20 cellular contexts compared by ENCODE assay signal in the genomic region with DNA sequence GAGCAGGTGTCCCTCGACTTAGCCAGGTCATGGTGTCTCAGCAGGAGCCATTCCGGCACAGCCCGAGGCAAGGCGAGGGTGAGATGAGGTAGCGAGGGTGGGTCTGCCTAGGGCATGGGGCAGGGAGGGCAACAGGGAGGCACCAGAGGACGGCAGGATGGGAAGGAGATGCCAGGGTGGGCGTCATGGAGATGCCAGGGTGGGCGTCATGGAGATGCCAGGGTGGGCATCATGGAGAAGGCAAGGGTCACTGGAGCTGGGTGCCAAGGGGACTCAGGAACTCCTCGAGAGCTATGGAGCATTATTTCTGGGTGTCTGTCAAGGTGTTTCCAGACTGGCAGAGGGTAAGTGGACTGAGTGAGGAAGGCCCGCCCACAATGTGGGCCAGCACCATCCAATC. TPM values are rescaled to one million over a fixed set of nuclear protein-coding genes. Genes with fewer than 3 reads are reported as not detected.
DNase-seq lines count a peak whose midpoint lies in the region; TF ChIP-seq lines count a peak whose summit lies in the region.
"Had no signal": no experiment of that assay in that cellular context is flagged by ENCODE, and none has a peak within 500 bp of the region (broad histone marks: within the 10 kb centered on the region; RNA-seq: fewer than 3 reads in every experiment).

No MANE protein-coding gene starts in this region.

- H3K9me2 ChIP-seq in SK-N-SH = no peaks in the 10 kb centered on the region

- in situ Hi-C loops in G401 (cut with HindIII; ENCODE audit: low sequenced_read_pairs) = no loop called here

- no peak overlapping the region for H3K4me2 ChIP-seq in neural progenitor cell
- no peak overlapping the region for H3K4me2 ChIP-seq in SK-N-SH

- H3K9ac ChIP-seq in neural progenitor cell (no peak overlapping the region), SK-N-SH (no peak overlapping the region)
- H3K9ac ChIP-seq: GM23248 had no signal

- TF ChIP-seq EP300 in SK-N-SH (IDR thresholded peaks at IDR 0.05; ENCODE audit: borderline replicate concordance in 1 of 2, low read depth in 1 of 2, low read length in 1 of 2) = no peak

- H4K20me1 ChIP-seq in neural progenitor cell (ENCODE audit: low read depth) (no peaks in the 10 kb centered on the region), SK-N-SH (ENCODE audit: insufficient read depth) (no peaks in the 10 kb centered on the region)

- 70% methylated on average over 10 of the region's 10 CpGs for WGBS in SK-N-SH (ENCODE audit: low lambda C conversion rate)

- peaks cover 11% of the 10 kb centered on the region for H3K27me3 ChIP-seq in neural progenitor cell
- no peaks in the 10 kb centered on the region for H3K27me3 ChIP-seq in SK-N-SH (ENCODE audit: insufficient read depth)

- no peak overlapping the region for H3K4me3 ChIP-seq in HEK293 (ENCODE audit: low read depth, low read length)
- H3K4me3 ChIP-seq in neural progenitor cell = no peak overlapping the region
- H3K4me3 ChIP-seq in SK-N-SH (ENCODE audit: low read depth in 2 of 2, low read length in 1 of 2) = no peak overlapping the region
- H3K4me3 ChIP-seq: GM12878, GM23248, HAP-1 had no signal

- H3K27ac ChIP-seq in HEK293 (ENCODE audit: extremely low read depth, low read depth, low read length) (no peak overlapping the region), neural progenitor cell (no peak overlapping the region), SK-N-SH (ENCODE audit: low read depth in 2 of 2, low read length in 1 of 2) (no peak overlapping the region)
- H3K27ac ChIP-seq: GM23248 had no signal

- H2AFZ ChIP-seq in neural progenitor cell (replicated peaks) (no peak overlapping the region), SK-N-SH (ENCODE audit: low read depth) (no peak overlapping the region)
- H2AFZ ChIP-seq: GM23248 had no signal

- peaks cover 9% of the 10 kb centered on the region for H3K4me1 Mint-ChIP-seq in neural progenitor cell

- H3K4me1 ChIP-seq in HEK293 (ENCODE audit: control insufficient read depth, insufficient read depth, low read length) = no peaks in the 10 kb centered on the region
- peaks cover 9% of the 10 kb centered on the region for H3K4me1 ChIP-seq in neural progenitor cell
- H3K4me1 ChIP-seq in SK-N-SH (ENCODE audit: control insufficient read depth in 1 of 2, insufficient read depth in 2 of 2, low read depth in 1 of 2, low read length in 1 of 2) = peaks cover 0 to 26% of the 10 kb centered on the region in 2 experiments; a peak in 2 of 4 replicates
- H3K4me1 ChIP-seq: HAP-1 had no signal

- H3F3A ChIP-seq in neural progenitor cell (ENCODE audit: low read depth) (peaks cover 9% of the 10 kb centered on the region), SK-N-SH (replicated peaks; ENCODE audit: insufficient read depth) (no peaks in the 10 kb centered on the region)

- peak overlapping the region; percentile 63 for H3K4me3 Mint-ChIP-seq in neural progenitor cell

- H3K79me2 ChIP-seq in neural progenitor cell (ENCODE audit: low read depth) = no peaks in the 10 kb centered on the region
- H3K79me2 ChIP-seq in SK-N-SH (ENCODE audit: insufficient read depth) = no peaks in the 10 kb centered on the region

- TF ChIP-seq CTCF in HEK293 (tag by site-specific recombination; IDR thresholded peaks at IDR 0.05) (no peak), neural progenitor cell (IDR thresholded peaks at IDR 0.05) (no peak), SK-N-SH (IDR thresholded peaks at IDR 0.05) (no peak)

- DNase-seq in G401 (ENCODE audit: low spot score) = peak; percentile 25
- peak; percentile 7 for DNase-seq in cerebellar cortex (ENCODE audit: low spot score)
- no peak for DNase-seq in neural progenitor cell (ENCODE audit: low spot score)
- no peak for DNase-seq in RPMI8226
- no peak for DNase-seq in GOT3 (lab: John Stamatoyannopoulos, UW)
- DNase-seq in GF-D8 (lab: John Stamatoyannopoulos, UW) = no peak
- DNase-seq in SK-N-SH = no peak
- DNase-seq: C1 segment of cervical spinal cord; Calu3; CD4-positive, alpha-beta memory T cell; COR-L47; DMS53; DMS79 treated with DMSO at 0.1 percent for 48 hours; GM23248 had no signal

- H3K36me3 Mint-ChIP-seq in neural progenitor cell = no peaks in the 10 kb centered on the region

- H3K27ac Mint-ChIP-seq in neural progenitor cell = peak overlapping the region; percentile 66

- POLR2A ChIA-PET in HEK293 (lab: Yijun Ruan, JAX) = no interaction called here
- POLR2A ChIA-PET in SK-N-SH (lab: Yijun Ruan, JAX) = interaction anchor here (1.0 kb wide), 1 partner anchor 10 kb away, joined by 3 read pairs; no protein-coding TSS in a partner anchor

- no peaks in the 10 kb centered on the region for H3K36me3 ChIP-seq in HEK293 (ENCODE audit: control insufficient read depth in 2 of 2, insufficient read depth in 1 of 2, low read length in 2 of 2)
- H3K36me3 ChIP-seq in neural progenitor cell = no peaks in the 10 kb centered on the region
- no peaks in the 10 kb centered on the region for H3K36me3 ChIP-seq in SK-N-SH (replicated peaks in 1 of 2; ENCODE audit: control insufficient read depth in 1 of 2, insufficient read depth in 2 of 2, low read length in 1 of 2)
- H3K36me3 ChIP-seq: HAP-1 had no signal

- no peak for TF ChIP-seq RAD21 in SK-N-SH (IDR thresholded peaks at IDR 0.05; ENCODE audit: low read length)

- CTCF ChIA-PET in HEK293 (lab: Yijun Ruan, JAX) (interaction anchor here (0.8 kb wide), 1 partner anchor 41 kb away, joined by 4 read pairs; no protein-coding TSS in a partner anchor), SK-N-SH (lab: Yijun Ruan, JAX) (interaction anchor here (0.9 to 2.4 kb wide), 4 partner anchors 9 to 169 kb away, joined by 3 to 10 read pairs (median 6); no protein-coding TSS in a partner anchor)

- H3K9me3 ChIP-seq in HEK293 (ENCODE audit: control insufficient read depth, insufficient read depth, low read depth, low read length) (no peaks in the 10 kb centered on the region), neural progenitor cell (ENCODE audit: low read depth) (no peaks in the 10 kb centered on the region), SK-N-SH (no peaks in the 10 kb centered on the region)

- peaks cover 11% of the 10 kb centered on the region for H3K9me3 Mint-ChIP-seq in neural progenitor cell

- H3K27me3 Mint-ChIP-seq in neural progenitor cell (ENCODE audit: insufficient read depth, low read depth) = peaks cover 25% of the 10 kb centered on the region

TF ChIP-seq in HEK293, 187 proteins besides CTCF, POLR2A, EP300 and RAD21:
- TF ChIP-seq, protein P1, sequence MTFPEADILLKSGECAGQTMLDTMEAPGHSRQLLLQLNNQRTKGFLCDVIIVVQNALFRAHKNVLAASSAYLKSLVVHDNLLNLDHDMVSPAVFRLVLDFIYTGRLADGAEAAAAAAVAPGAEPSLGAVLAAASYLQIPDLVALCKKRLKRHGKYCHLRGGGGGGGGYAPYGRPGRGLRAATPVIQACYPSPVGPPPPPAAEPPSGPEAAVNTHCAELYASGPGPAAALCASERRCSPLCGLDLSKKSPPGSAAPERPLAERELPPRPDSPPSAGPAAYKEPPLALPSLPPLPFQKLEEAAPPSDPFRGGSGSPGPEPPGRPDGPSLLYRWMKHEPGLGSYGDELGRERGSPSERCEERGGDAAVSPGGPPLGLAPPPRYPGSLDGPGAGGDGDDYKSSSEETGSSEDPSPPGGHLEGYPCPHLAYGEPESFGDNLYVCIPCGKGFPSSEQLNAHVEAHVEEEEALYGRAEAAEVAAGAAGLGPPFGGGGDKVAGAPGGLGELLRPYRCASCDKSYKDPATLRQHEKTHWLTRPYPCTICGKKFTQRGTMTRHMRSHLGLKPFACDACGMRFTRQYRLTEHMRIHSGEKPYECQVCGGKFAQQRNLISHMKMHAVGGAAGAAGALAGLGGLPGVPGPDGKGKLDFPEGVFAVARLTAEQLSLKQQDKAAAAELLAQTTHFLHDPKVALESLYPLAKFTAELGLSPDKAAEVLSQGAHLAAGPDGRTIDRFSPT (tag by site-specific recombination; IDR thresholded peaks at IDR 0.05) = peak; percentile 91
- no peak for TF ChIP-seq ZNF416 (tag by site-specific recombination; IDR thresholded peaks at IDR 0.05)

TF ChIP-seq in SK-N-SH, 30 proteins besides CTCF, POLR2A, EP300 and RAD21:
- TF ChIP-seq GATA2 (CRISPR knock-in tag; IDR thresholded peaks at IDR 0.05) (no peak), YY1 (IDR thresholded peaks at IDR 0.05; ENCODE audit: low read depth) (no peak), RXRA (IDR thresholded peaks at IDR 0.05; ENCODE audit: borderline replicate concordance, low read depth) (no peak), FOSL2 (IDR thresholded peaks at IDR 0.05; ENCODE audit: borderline replicate concordance, low read depth) (no peak), ELF1 (IDR thresholded peaks at IDR 0.05) (no peak), ZBTB33 (IDR thresholded peaks at IDR 0.05; ENCODE audit: borderline replicate concordance, low read depth) (no peak), TEAD4 (IDR thresholded peaks at IDR 0.05; ENCODE audit: borderline replicate concordance, insufficient read depth) (no peak), EZH2phosphoT487 (IDR thresholded peaks at IDR 0.05; ENCODE audit: borderline replicate concordance, low read depth) (no peak), TAF1 (IDR thresholded peaks at IDR 0.05; ENCODE audit: borderline replicate concordance, low read depth, low read length) (no peak), MEF2A (IDR thresholded peaks at IDR 0.05; ENCODE audit: borderline replicate concordance, low read depth) (no peak), FOXM1 (IDR thresholded peaks at IDR 0.05; ENCODE audit: low read depth) (no peak), RCOR1 (IDR thresholded peaks at IDR 0.05; ENCODE audit: low read length) (no peak)

RNA-seq across cellular contexts. Expression of gene DEGS2, which starts 7.4 kb away (rescaled TPM):
- total RNA-seq in G401 (2014; rRNA removed; shearing (Covaris generic)) = 0.95 and 5.0 TPM in 2 replicates
- total RNA-seq in neural progenitor cell (ENCODE audit: low replicate concordance) = 0.25 TPM in 1 of 2 replicates, not detected in the other
- 0.02 TPM in 2 replicates for polyA plus RNA-seq in SK-N-SH (2012; rRNA removed)
- polyA plus RNA-seq in SK-N-SH (2012; cell fraction: cytosol; rRNA removed) = under 0.01 and 0.01 TPM in 2 replicates
- polyA plus RNA-seq in SK-N-SH (2012; cell fraction: nucleus; rRNA removed) = 0.16 and 0.18 TPM in 2 replicates
- total RNA-seq: A172, A673 had no signal
- polyA plus RNA-seq: BJ, GM23248 had no signal

Comparison
In these comparisons a context has a peak if more than half of its experiments do, and no peak if none do; other contexts are left out.
1. DNase-seq: peak in G401 (single experiment) and cerebellar cortex (single experiment); none in neural progenitor cell (single experiment), RPMI8226 (single experiment), GOT3 (single experiment), GF-D8 (single experiment) and SK-N-SH (single experiment).